8 cellular contexts compared by ENCODE assay signal in the genomic region with DNA sequence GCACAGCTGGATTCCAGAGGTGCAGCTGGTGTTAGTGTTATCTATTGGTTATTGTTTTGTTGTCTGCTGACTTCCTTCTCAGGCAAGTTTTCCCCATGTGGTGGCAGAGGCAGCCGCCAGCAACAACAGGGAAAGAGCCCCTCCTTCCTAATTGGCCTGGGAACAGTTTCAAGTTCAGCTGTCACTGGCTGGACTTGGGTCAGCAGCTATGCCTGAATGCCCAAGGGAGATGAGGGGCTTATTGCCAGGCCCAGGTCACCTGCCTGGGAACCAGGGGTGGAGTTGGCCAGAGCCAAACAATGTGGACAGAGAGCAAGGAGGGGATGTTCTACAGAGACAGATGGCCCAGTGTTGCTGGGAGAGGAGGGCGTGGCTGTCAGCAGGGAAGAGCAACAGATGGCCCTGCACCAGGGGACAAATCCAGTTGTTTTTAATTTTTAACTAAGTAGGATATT. TPM values are rescaled to one million over a fixed set of nuclear protein-coding genes. Genes with fewer than 3 reads are reported as not detected.
DNase-seq lines count a peak whose midpoint lies in the region; ATAC-seq, FAIRE-seq and TF ChIP-seq lines count a peak whose summit lies in the region.

No MANE protein-coding gene starts in this region.

- in situ Hi-C loops in K562 (cut with MboI) = no loop called here

- DNase-seq in NCI-H1694 (lab: John Stamatoyannopoulos, UW) (peak; percentile 59), K562 (ENCODE audit: extremely low read depth in 1 of 4, low spot score in 3 of 4) (peak in 1 of 4 experiments; percentile 35), left lung (peak in 1 of 2 donors; percentile 38), testis (peak; percentile 86), amniotic stem cell (lab: John Stamatoyannopoulos, UW) (no peak), GM10248 (ENCODE audit: extremely low spot score) (no peak), Caco-2 (no peak)

- H3K4me1 ChIP-seq in ACC112 (ENCODE audit: control insufficient read depth, insufficient read depth, low read length, unreplicated experiment) = peaks cover 19% of the 10 kb centered on the region
- H3K4me1 ChIP-seq in K562 (replicated peaks in 1 of 2; ENCODE audit: control insufficient read depth in 2 of 2, insufficient read depth in 2 of 2, low read length in 2 of 2) = peaks cover 0 to 4% of the 10 kb centered on the region in 2 experiments; a peak in 3 of 5 replicates
- peaks cover 10 to 41% of the 10 kb centered on the region in 2 donors for H3K4me1 ChIP-seq in left lung
- H3K4me1 ChIP-seq in testis = peaks cover 24% of the 10 kb centered on the region
- 0 out of 2 replicates have a peak, but pooled peaks cover 4% of the 10 kb centered on the region for H3K4me1 ChIP-seq in Caco-2

- intact Hi-C loops in K562 (cut with micrococcal nuclease) (no loop called here), left lung (cut with DNase I) (no loop called here), testis (cut with DNase I; ENCODE audit: low total_unique reads) (no loop called here), Caco-2 (cut with micrococcal nuclease; ENCODE audit: unreplicated experiment) (no loop called here)

- H3K9me1 ChIP-seq in K562 (ENCODE audit: control insufficient read depth, insufficient read depth, low read length) = no peaks in the 10 kb centered on the region

- H3K79me2 ChIP-seq in ACC112 (ENCODE audit: control insufficient read depth, insufficient read depth, low read length, unreplicated experiment) (no peaks in the 10 kb centered on the region), K562 (ENCODE audit: control insufficient read depth, insufficient read depth, low read length) (no peaks in the 10 kb centered on the region)

- H3K9ac ChIP-seq in K562 (ENCODE audit: insufficient read depth in 1 of 2, low read depth in 2 of 2, low read length in 2 of 2) = peak overlapping the region in 1 of 2 experiments; percentile 54; a peak in 1 of 4 replicates

- TF ChIP-seq CTCF in K562 (IDR thresholded peaks at IDR 0.05 in 2 of 3, conservative IDR thresholded peaks at IDR 0.05 in 1 of 3; ENCODE audit: insufficient read depth in 2 of 3, low read depth in 1 of 3, low read length in 3 of 3) (no peak), left lung (IDR thresholded peaks at IDR 0.05) (no peak), testis (IDR thresholded peaks at IDR 0.05) (no peak), GM10248 (IDR thresholded peaks at IDR 0.05; ENCODE audit: control extremely low read depth, extremely low read depth, low read depth, missing control alignments) (no peak), Caco-2 (IDR thresholded peaks at IDR 0.05; ENCODE audit: insufficient read depth in 1 of 2, low read depth in 1 of 2, low read length in 1 of 2, severe bottlenecking in 1 of 2, unreplicated experiment in 1 of 2) (no peak)

- H3K4me3 Mint-ChIP-seq in Caco-2 (ENCODE audit: unreplicated experiment) = no peak overlapping the region

- TF ChIP-seq RAD21 in K562 (CRISPR knock-in tag; conservative IDR thresholded peaks at IDR 0.05 in 1 of 2, IDR thresholded peaks at IDR 0.05 in 1 of 2) = no peak

- H3K27me3 Mint-ChIP-seq in Caco-2 (ENCODE audit: insufficient read depth, unreplicated experiment) = no peaks in the 10 kb centered on the region

- no peak for FAIRE-seq in K562 (lab: Jason Lieb, UNC)

- no peaks in the 10 kb centered on the region; the same call in 1 of the 2 replicates for H3K36me3 ChIP-seq in ACC112 (ENCODE audit: insufficient read depth, low read length)
- peaks cover 16% of the 10 kb centered on the region; the same call in 1 of the 3 replicates for H3K36me3 ChIP-seq in K562 (ENCODE audit: control insufficient read depth, insufficient read depth, low read length)
- peaks cover 0 to 3% of the 10 kb centered on the region in 2 donors for H3K36me3 ChIP-seq in left lung
- no peaks in the 10 kb centered on the region for H3K36me3 ChIP-seq in testis (ENCODE audit: low read depth, missing control alignments)
- H3K36me3 ChIP-seq in Caco-2 (ENCODE audit: control insufficient read depth, insufficient read depth, low read length) = 0 out of 2 replicates have a peak, but pooled peaks cover 1% of the 10 kb centered on the region

- BruUV-seq in K562 (replicated peaks; lab: Mats Ljungman, UMichigan) (no TSS peak), Caco-2 (replicated peaks; lab: Mats Ljungman, UMichigan) (no TSS peak)

- 19% methylated on average over 2 of the region's 2 CpGs for WGBS in K562 (ENCODE audit: insufficient coverage, low coverage, missing lambda C conversion rate)
- 36 to 53% methylated on average over 1 to 2 of the region's 2 CpGs for WGBS in testis, 2 donors

- H3K9me3 ChIP-seq in K562 (replicated peaks; ENCODE audit: control insufficient read depth, insufficient read depth, low read depth, low read length) = no peaks in the 10 kb centered on the region
- H3K9me3 ChIP-seq in left lung = no peaks in the 10 kb centered on the region
- no peaks in the 10 kb centered on the region for H3K9me3 ChIP-seq in testis
- no peaks in the 10 kb centered on the region for H3K9me3 ChIP-seq in Caco-2

- TF ChIP-seq EP300 in K562 (IDR thresholded peaks at IDR 0.05; ENCODE audit: low read length) = no peak

- H3K4me3 ChIP-seq in ACC112 (ENCODE audit: low read depth, low read length) = no peak overlapping the region
- no peak overlapping the region for H3K4me3 ChIP-seq in K562
- H3K4me3 ChIP-seq in left lung = no peak overlapping the region
- H3K4me3 ChIP-seq in testis = no peak overlapping the region
- no peak overlapping the region for H3K4me3 ChIP-seq in Caco-2 (ENCODE audit: low read depth, low read length)

- CTCF ChIA-PET in K562 (lab: Yijun Ruan, JAX; ENCODE audit: low intra/inter-chr PET ratio) (no interaction called here), GM10248 (lab: Yijun Ruan, JAX) (interaction anchor here (1.2 kb wide), 1 partner anchor 12 kb away, joined by 3 read pairs; no protein-coding TSS in a partner anchor), Caco-2 (lab: Charles Lee) (no interaction called here)

- H2AFZ ChIP-seq in ACC112 (ENCODE audit: low read length, unreplicated experiment) (no peak overlapping the region), K562 (ENCODE audit: low read depth, low read length) (no peak overlapping the region)

- H3K27ac ChIP-seq in ACC112 (ENCODE audit: low read depth, low read length) = peak overlapping the region; percentile 21; the same call in 1 of the 2 replicates
- H3K27ac ChIP-seq in K562 (ENCODE audit: extremely low read depth, low read depth, low read length) = no peak overlapping the region
- peak overlapping the region in 1 of 2 donors; percentile 57 for H3K27ac ChIP-seq in left lung
- peak overlapping the region in 1 of 2 donors; percentile 70 for H3K27ac ChIP-seq in testis

- H3K4me1 Mint-ChIP-seq in Caco-2 (ENCODE audit: low read depth, unreplicated experiment) = peaks cover 15% of the 10 kb centered on the region

- H3K36me3 Mint-ChIP-seq in Caco-2 (ENCODE audit: insufficient read depth, unreplicated experiment) = peaks cover 16% of the 10 kb centered on the region

- H3K27ac Mint-ChIP-seq in Caco-2 (ENCODE audit: unreplicated experiment) = no peak overlapping the region

- no peaks in the 10 kb centered on the region for H4K20me1 ChIP-seq in K562 (replicated peaks; ENCODE audit: control insufficient read depth, insufficient read depth, low read length)

- no peaks in the 10 kb centered on the region for H3K9me3 Mint-ChIP-seq in Caco-2 (ENCODE audit: unreplicated experiment)

- no peak overlapping the region for H3K4me2 ChIP-seq in K562 (ENCODE audit: insufficient read depth, low read length)

- ATAC-seq in K562 = peak; percentile 80
- peak; percentile 58 for ATAC-seq in left lung

- TF ChIP-seq POLR2A in K562 (conservative IDR thresholded peaks at IDR 0.05) (no peak), testis (IDR thresholded peaks at IDR 0.05) (no peak)

- POLR2A ChIA-PET in K562 (lab: Yijun Ruan, JAX) = interaction anchor here (0.8 kb wide), 1 partner anchor 29 kb away, joined by 3 read pairs; no protein-coding TSS in a partner anchor
- POLR2A ChIA-PET in GM10248 (lab: Yijun Ruan, JAX) = no interaction called here
- POLR2A ChIA-PET in Caco-2 (lab: Charles Lee) = no interaction called here

- H3K27me3 ChIP-seq in ACC112 (ENCODE audit: insufficient read depth, low read length) = no peaks in the 10 kb centered on the region
- H3K27me3 ChIP-seq in K562 (ENCODE audit: control insufficient read depth in 2 of 2, insufficient read depth in 2 of 2, low read length in 2 of 2) = no peaks in the 10 kb centered on the region
- H3K27me3 ChIP-seq in left lung = no peaks in the 10 kb centered on the region
- H3K27me3 ChIP-seq in testis = no peaks in the 10 kb centered on the region
- no peaks in the 10 kb centered on the region for H3K27me3 ChIP-seq in Caco-2 (replicated peaks; ENCODE audit: control insufficient read depth, insufficient read depth, low read length)

TF ChIP-seq in K562, 482 proteins besides CTCF, POLR2A, EP300 and RAD21:
- TF ChIP-seq MTA2 (IDR thresholded peaks at IDR 0.05; ENCODE audit: low read depth) (no peak), CTBP1 (IDR thresholded peaks at IDR 0.05; ENCODE audit: borderline replicate concordance) (0 out of 2 replicates have a peak, but pooled peaks have one; percentile 28)

RNA-seq across cellular contexts. Expression of a gene that starts 38.3 kb away (rescaled TPM):
- total RNA-seq in K562 (2011; cell fraction: chromatin; rRNA removed; ENCODE audit: low replicate concordance) = 112 and 252 TPM in 2 replicates
- total RNA-seq in K562 (2011; cell fraction: nucleolus; rRNA removed) = 110 and 123 TPM in 2 replicates
- 98.7 and 108 TPM in 2 replicates for total RNA-seq in K562 (2011; cell fraction: nucleoplasm; rRNA removed)
- total RNA-seq in K562 (2014; rRNA removed) = 6.4 and 9.2 TPM in 2 replicates
- total RNA-seq in K562 (2014; rRNA removed; fragmentation: Illumina TruSeq; extraction: Trizol) = 5.5 and 6.1 TPM in 2 replicates
- total RNA-seq in K562 (2015; rRNA removed; fragmentation: Illumina TruSeq; extraction: Trizol) = 7.4 and 7.8 TPM in 2 replicates
- total RNA-seq in K562 (2021) = 23.8 and 27.2 TPM in 2 replicates
- 12.8 and 18.9 TPM in 2 replicates for polyA plus RNA-seq in K562 (2011; rRNA removed)
- 8.0 and 10.3 TPM in 2 replicates for polyA plus RNA-seq in K562 (2011; cell fraction: cytosol; rRNA removed)
- 137 and 160 TPM in 2 replicates for polyA plus RNA-seq in K562 (2011; cell fraction: nucleus; rRNA removed)
- polyA plus RNA-seq in K562 (2012) = 20.9 and 33.9 TPM in 2 replicates
- 16.2 and 17.0 TPM in 2 replicates for polyA plus RNA-seq in K562 (2014; fragmentation: Illumina TruSeq; extraction: Trizol)
- 1 to 10 TPM in 1 of 2 experiments, under 1 TPM in 1; 0.80 to 1.1 TPM for polyA plus RNA-seq in K562 (2014; fragmentation: Nextera tagmentation; extraction: Ambion mirVana)
- 19.2 and 19.3 TPM in 2 replicates for polyA plus RNA-seq in K562 (2014; rRNA removed)
- polyA minus RNA-seq in K562 (2011; rRNA and poly(A)+ RNA removed) = 7.8 and 12.1 TPM in 2 replicates
- 17.9 and 21.8 TPM in 2 replicates for polyA minus RNA-seq in K562 (2011; cell fraction: cytosol; rRNA and poly(A)+ RNA removed)
- polyA minus RNA-seq in K562 (2011; cell fraction: nucleus; rRNA and poly(A)+ RNA removed) = 30.6 and 40.4 TPM in 2 replicates
- 10 to 100 TPM; 39.6 to 54.1 TPM for total RNA-seq in left lung
- 10 to 100 TPM; 48.7 to 73.0 TPM for total RNA-seq in testis
- 33.4 TPM for polyA plus RNA-seq in testis (ENCODE audit: insufficient read depth, low read depth, low replicate concordance)
- total RNA-seq in Caco-2 (2022) = 54.4 and 55.9 TPM in 2 replicates

Comparison
In these comparisons a context has a peak if more than half of its experiments do, and no peak if none do; other contexts are left out.
1. DNase-seq: peak in NCI-H1694 (single experiment) and testis (single experiment); none in amniotic stem cell (single experiment), GM10248 (single experiment) and Caco-2 (0 of 2).